Comparison of ENCODE assay signal across 19 cellular contexts in genomic region chr14:26401170-26401968, GRCh38.
DNase-seq lines count a peak whose midpoint lies in the region; ATAC-seq, FAIRE-seq and TF ChIP-seq lines count a peak whose summit lies in the region.
"Had no signal": no experiment of that assay in that cellular context is flagged by ENCODE, and none has a peak within 500 bp of the region (broad histone marks: within the 10 kb centered on the region; RNA-seq: fewer than 3 reads in every experiment).

No MANE protein-coding gene starts in this region.

- no peak for TF ChIP-seq RAD21 in HepG2 (CRISPR knock-in tag; IDR thresholded peaks at IDR 0.05)

- H4K20me1 ChIP-seq in PC-9 (ENCODE audit: insufficient read depth) (no peaks in the 10 kb centered on the region), HepG2 (ENCODE audit: insufficient read depth, low read length) (no peaks in the 10 kb centered on the region)

- H3K36me3 ChIP-seq in PC-9 (ENCODE audit: low read depth): no peaks in the 10 kb centered on the region
- H3K36me3 ChIP-seq in HepG2 (replicated peaks in 1 of 2; ENCODE audit: control insufficient read depth in 1 of 2, insufficient read depth in 2 of 2, low read length in 2 of 2): no peaks in the 10 kb centered on the region
- H3K36me3 ChIP-seq in SJCRH30: no peaks in the 10 kb centered on the region
- H3K36me3 ChIP-seq: cardiac muscle cell, neutrophil, upper lobe of left lung had no signal

- no peak overlapping the region for H3K9ac ChIP-seq in HepG2 (ENCODE audit: insufficient read depth, low read depth, low read length)

- H2AFZ ChIP-seq in PC-9 (peak overlapping the region; percentile 39; the same call in 1 of the 2 replicates), HepG2 (ENCODE audit: low read length) (no peak overlapping the region)

- H3K9me3 ChIP-seq in PC-9 (ENCODE audit: insufficient read depth, low read depth) (no peaks in the 10 kb centered on the region), HepG2 (ENCODE audit: low read length) (peaks cover 93% of the 10 kb centered on the region), SJCRH30 (replicated peaks) (no peaks in the 10 kb centered on the region)
- H3K9me3 ChIP-seq: neutrophil, upper lobe of left lung had no signal

- no peak for TF ChIP-seq POLR2A in HepG2 (IDR thresholded peaks at IDR 0.05; ENCODE audit: insufficient read depth in 1 of 2, low read depth in 2 of 2, low read length in 2 of 2)

- CTCF ChIA-PET in PC-9 (lab: Charles Lee) (interaction anchor here (0.6 to 0.7 kb wide), 2 partner anchors 9 to 1603 kb away, joined by 3 to 9 read pairs; no protein-coding TSS in a partner anchor), HepG2 (lab: Yijun Ruan, JAX; ENCODE audit: low intra/inter-chr PET ratio, low total read pairs) (no interaction called here)

- BruUV-seq in PC-9 (replicated peaks; lab: Mats Ljungman, UMichigan): no TSS peak
- no TSS peak for BruUV-seq in HepG2 (replicated peaks; lab: Mats Ljungman, UMichigan)

- no peaks in the 10 kb centered on the region for H3K9me2 ChIP-seq in PC-9 (ENCODE audit: insufficient read depth)

- TF ChIP-seq EP300 in HepG2 (IDR thresholded peaks at IDR 0.05; ENCODE audit: low read depth in 2 of 2, low read length in 2 of 2) (no peak), HepG2 (CRISPR knock-in tag; IDR thresholded peaks at IDR 0.05; ENCODE audit: borderline replicate concordance) (no peak)

- H3K27ac ChIP-seq in PC-9: no peak overlapping the region
- H3K27ac ChIP-seq in HepG2 (ENCODE audit: extremely low read length, insufficient read depth, low read length): no peak overlapping the region
- H3K27ac ChIP-seq in SJCRH30: no peak overlapping the region
- H3K27ac ChIP-seq: cardiac muscle cell, neutrophil, skin epidermis, upper lobe of left lung had no signal

- H3K79me2 ChIP-seq in PC-9 (ENCODE audit: low read depth) (no peaks in the 10 kb centered on the region), HepG2 (ENCODE audit: insufficient read depth, low read length) (no peaks in the 10 kb centered on the region)

- H3K4me1 ChIP-seq in PC-9 (replicated peaks; ENCODE audit: insufficient read depth) (peaks cover 12% of the 10 kb centered on the region), HepG2 (ENCODE audit: insufficient read depth, low read length) (no peaks in the 10 kb centered on the region), SJCRH30 (no peaks in the 10 kb centered on the region)
- H3K4me1 ChIP-seq: upper lobe of left lung had no signal

- peak; percentile 85 for ATAC-seq in HepG2
- no peak for ATAC-seq in GM19023 (IDR thresholded peaks at IDR 0.05; ENCODE audit: unreplicated experiment)
- no peak for ATAC-seq in HG03135 (IDR thresholded peaks at IDR 0.05; ENCODE audit: unreplicated experiment)
- ATAC-seq: effector memory CD8-positive, alpha-beta T cell; Right ventricle myocardium inferior; stimulated activated naive B cell treated with anti-CD40 and anti-IgM and Interleukin-4, amounts not matched to agents 10 μg/mL and 1 μg/mL and 100 μg/mL, for 72 hours had no signal

- POLR2A ChIA-PET in PC-9 (lab: Charles Lee; ENCODE audit: unreplicated experiment): interaction anchor here (0.6 kb wide), 1 partner anchor 482 kb away, joined by 7 read pairs; no protein-coding TSS in a partner anchor
- POLR2A ChIA-PET in HepG2 (lab: Yijun Ruan, JAX): no interaction called here

- H3K4me3 ChIP-seq in PC-9 (no peak overlapping the region), HepG2 (replicated peaks in 1 of 3; ENCODE audit: insufficient read depth in 1 of 3, low read depth in 2 of 3, low read length in 3 of 3) (no peak overlapping the region), SJCRH30 (no peak overlapping the region)
- H3K4me3 ChIP-seq: cardiac muscle cell, skin epidermis, upper lobe of left lung had no signal

- H3K4me2 ChIP-seq in PC-9: peak overlapping the region; percentile 55
- H3K4me2 ChIP-seq in HepG2 (ENCODE audit: low read depth, low read length): no peak overlapping the region

- no peak for FAIRE-seq in HepG2 (lab: Jason Lieb, UNC)

- intact Hi-C loops in PC-9 (cut with micrococcal nuclease; ENCODE audit: unreplicated experiment) (no loop called here), HepG2 (cut with micrococcal nuclease; ENCODE audit: unreplicated experiment) (no loop called here)

- DNase-seq in DMS53 (lab: John Stamatoyannopoulos, UW) (peak; percentile 81), NCI-H1930 (lab: John Stamatoyannopoulos, UW) (peak; percentile 32 to 54), PC-9 (peak in 1 of 2 experiments; percentile 81), HepG2 (ENCODE audit: low spot score) (no peak), SJCRH30 (no peak), activated gamma-delta T cell (lab: John Stamatoyannopoulos, UW) (no peak)
- DNase-seq: activated CD4-positive, alpha-beta T cell treated with anti-CD3 and anti-CD28 coated beads, Interleukin-2, amount 10 ng/mL, durations not matched to agents 7 days and 5 days; activated naive CD8-positive, alpha-beta T cell treated with anti-CD3 and anti-CD28 coated beads, Interleukin-2, amount 10 ng/mL, durations not matched to agents 7 days and 5 days; activated T-cell treated with anti-CD3 and anti-CD28 coated beads, Interleukin-2, amount 50 U/mL, for 24 hours; effector memory CD8-positive, alpha-beta T cell; stimulated activated naive B cell treated with anti-CD40 and anti-IgM and Interleukin-4, amounts not matched to agents 10 μg/mL and 1 μg/mL and 100 μg/mL, for 72 hours; T-helper 9 cell; upper lobe of left lung had no signal

- in situ Hi-C loops in HepG2 (cut with HindIII; ENCODE audit: extremely low pct_ligation_motif_present, low pct_unique_long_range_greater_than_20kb): no loop called here

- no peaks in the 10 kb centered on the region; the same call in 1 of the 2 replicates for H3F3A ChIP-seq in PC-9 (ENCODE audit: insufficient read depth, low read depth)

- H3K27me3 ChIP-seq in PC-9 (ENCODE audit: insufficient read depth, low read depth): no peaks in the 10 kb centered on the region
- H3K27me3 ChIP-seq in HepG2 (ENCODE audit: control insufficient read depth in 1 of 2, insufficient read depth in 2 of 2, low read length in 2 of 2): no peaks in the 10 kb centered on the region
- no peaks in the 10 kb centered on the region for H3K27me3 ChIP-seq in SJCRH30
- H3K27me3 ChIP-seq: cardiac muscle cell, neutrophil, upper lobe of left lung had no signal

- WGBS in HepG2 (ENCODE audit: low lambda C conversion rate): 4% methylated on average over 11 of the region's 11 CpGs

- TF ChIP-seq CTCF in PC-9 (conservative IDR thresholded peaks at IDR 0.05): no peak
- no peak for TF ChIP-seq CTCF in HepG2 (CRISPR knock-in tag; IDR thresholded peaks at IDR 0.05)

TF ChIP-seq in HepG2, 621 proteins besides CTCF, POLR2A, EP300 and RAD21:
- no peak for TF ChIP-seq CBX2 (IDR thresholded peaks at IDR 0.05; ENCODE audit: low read depth, low read length)
- no peak for TF ChIP-seq CBX2 (CRISPR knock-in tag; IDR thresholded peaks at IDR 0.05; ENCODE audit: low read depth)
- TF ChIP-seq ZFP82 (CRISPR knock-in tag; IDR thresholded peaks at IDR 0.05; ENCODE audit: borderline replicate concordance): no peak
- TF ChIP-seq CEBPG (CRISPR knock-in tag; IDR thresholded peaks at IDR 0.05): peak; percentile 76
- TF ChIP-seq MAFG (CRISPR knock-in tag; IDR thresholded peaks at IDR 0.05): no peak
- TF ChIP-seq MNT (IDR thresholded peaks at IDR 0.05): peak; percentile 46; the same call in 1 of the 2 replicates
- TF ChIP-seq TBX3 (IDR thresholded peaks at IDR 0.05; ENCODE audit: borderline replicate concordance): 0 out of 2 replicates have a peak, but pooled peaks have one; percentile 11
- no peak for TF ChIP-seq MAZ (IDR thresholded peaks at IDR 0.05; ENCODE audit: borderline replicate concordance, low read depth, low read length)
- TF ChIP-seq MAZ (CRISPR knock-in tag; IDR thresholded peaks at IDR 0.05; ENCODE audit: low read depth): no peak
- TF ChIP-seq CEBPB (IDR thresholded peaks at IDR 0.05; ENCODE audit: borderline replicate concordance, low read depth, low read length): peak; percentile 97
- 0 out of 4 replicates have a peak, but pooled peaks of 1 of the 2 experiments have one; percentile 23 for TF ChIP-seq MAFK (conservative IDR thresholded peaks at IDR 0.05 in 1 of 2, IDR thresholded peaks at IDR 0.05 in 1 of 2; ENCODE audit: low read length in 2 of 2)

Comparison
In these comparisons a context has a peak if more than half of its experiments do, and no peak if none do; other contexts are left out.
1. DNase-seq: peak in DMS53 (single experiment) and NCI-H1930 (2 of 2); none in HepG2 (single experiment), SJCRH30 (0 of 2) and activated gamma-delta T cell (single experiment).